9 cellular contexts compared by ENCODE assay signal in the genomic region with DNA sequence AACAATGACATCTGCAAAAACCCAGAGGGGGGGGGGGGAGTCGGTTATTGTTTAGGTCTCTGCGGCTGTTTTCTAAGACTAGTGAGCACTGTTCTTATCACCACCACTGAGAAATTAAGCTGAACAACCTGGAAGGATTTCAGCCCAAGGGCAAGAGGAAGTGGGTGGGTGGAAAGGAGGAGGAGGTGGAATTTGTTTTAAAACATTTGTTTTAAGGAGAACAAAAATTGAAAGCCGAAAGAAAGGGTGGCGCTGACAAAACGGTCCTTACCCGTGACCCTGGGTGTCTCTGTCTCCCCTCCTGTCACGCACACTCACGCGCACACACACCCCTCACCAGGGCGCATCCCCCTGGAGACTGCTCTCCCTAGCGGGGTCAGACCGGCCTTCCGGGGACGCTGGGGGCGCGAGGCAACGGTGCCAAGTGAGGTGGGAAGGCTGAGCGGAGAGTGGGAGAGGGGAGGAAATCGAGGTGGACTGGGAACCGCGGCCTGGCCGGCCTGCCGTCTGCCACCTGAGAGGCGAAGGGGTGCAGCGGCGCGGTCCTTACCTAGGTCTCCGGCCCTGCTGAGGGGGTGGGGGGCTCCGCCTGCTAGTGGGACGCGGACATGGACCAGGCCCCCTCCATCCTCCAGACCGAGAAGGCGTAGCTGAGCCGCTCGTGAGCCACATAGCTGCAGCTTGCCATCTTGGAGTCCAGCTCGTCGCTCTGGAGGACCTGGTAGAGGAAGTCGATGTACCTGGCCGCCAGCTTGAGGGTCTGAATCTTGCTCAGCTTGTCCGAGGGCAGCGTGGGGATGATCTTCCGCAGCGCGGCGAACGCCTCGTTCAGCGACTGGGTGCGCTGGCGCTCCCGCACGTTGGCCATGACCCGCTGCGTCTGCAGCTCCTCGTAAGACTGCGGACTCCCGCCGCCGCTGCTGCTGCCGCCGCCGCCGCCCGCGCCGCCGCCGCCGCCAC. TPM values are rescaled to one million over a fixed set of nuclear protein-coding genes. Genes with fewer than 3 reads are reported as not detected.
A peak's percentile ranks its signal among the peaks of the same experiment; 100 is the strongest.
DNase-seq lines count a peak whose midpoint lies in the region; ATAC-seq and TF ChIP-seq lines count a peak whose summit lies in the region.
"Had no signal": no experiment of that assay in that cellular context is flagged by ENCODE, and none has a peak within 500 bp of the region (broad histone marks: within the 10 kb centered on the region; RNA-seq: fewer than 3 reads in every experiment).

No MANE protein-coding gene starts in this region.

- no peaks in the 10 kb centered on the region for H3K36me3 ChIP-seq in CD4-positive, alpha-beta memory T cell (ENCODE audit: insufficient read depth, low read length)
- no peaks in the 10 kb centered on the region for H3K36me3 ChIP-seq in PC-9 (ENCODE audit: low read depth)

- H4K20me1 ChIP-seq in PC-9 (ENCODE audit: insufficient read depth) = no peaks in the 10 kb centered on the region

- peaks cover 25 to 36% of the 10 kb centered on the region in 2 donors for H3K27me3 Mint-ChIP-seq in CD4-positive, alpha-beta memory T cell
- H3K27me3 Mint-ChIP-seq in nephron progenitor cell (ENCODE audit: low read depth, poor library complexity) = peaks cover 85% of the 10 kb centered on the region

- no peaks in the 10 kb centered on the region for H3K9me3 ChIP-seq in CD4-positive, alpha-beta memory T cell (ENCODE audit: control insufficient read depth in 1 of 2, low read length in 2 of 2)
- H3K9me3 ChIP-seq in PC-9 (ENCODE audit: insufficient read depth, low read depth) = no peaks in the 10 kb centered on the region

- no peaks in the 10 kb centered on the region for H3K9me2 ChIP-seq in PC-9 (ENCODE audit: insufficient read depth)

- CTCF ChIA-PET in CD4-positive, alpha-beta memory T cell (lab: Charles Lee; ENCODE audit: partially characterized antibody) = no interaction called here
- CTCF ChIA-PET in PC-9 (lab: Charles Lee) = interaction anchor here (0.6 to 0.7 kb wide), 3 partner anchors 33 to 916 kb away, joined by 7 to 13 read pairs (median 10); no protein-coding TSS in a partner anchor

- peak overlapping the region; percentile 56 for H3K4me2 ChIP-seq in PC-9

- no peaks in the 10 kb centered on the region for H3K4me1 ChIP-seq in CD4-positive, alpha-beta memory T cell (ENCODE audit: insufficient read depth, low read length)
- no peaks in the 10 kb centered on the region for H3K4me1 ChIP-seq in PC-9 (replicated peaks; ENCODE audit: insufficient read depth)

- H3K9me3 Mint-ChIP-seq in CD4-positive, alpha-beta memory T cell = peaks cover 0 to 15% (median 6%) of the 10 kb centered on the region in 8 donors
- H3K9me3 Mint-ChIP-seq in nephron progenitor cell = no peaks in the 10 kb centered on the region

- intact Hi-C loops in CD4-positive, alpha-beta memory T cell (cut with micrococcal nuclease) = no loop called here
- intact Hi-C loops in PC-9 (cut with micrococcal nuclease; ENCODE audit: unreplicated experiment) = no loop called here

- H3K4me3 ChIP-seq in CD4-positive, alpha-beta memory T cell (ENCODE audit: low read length in 2 of 2) = no peak overlapping the region
- H3K4me3 ChIP-seq in PC-9 = peak overlapping the region; percentile 51
- peak overlapping the region; percentile 72 for H3K4me3 ChIP-seq in epithelial cell of esophagus (ENCODE audit: low read length)

- peak overlapping the region in 5 of 8 donors; percentile 11 to 70 (median 40) for H3K4me3 Mint-ChIP-seq in CD4-positive, alpha-beta memory T cell
- H3K4me3 Mint-ChIP-seq in nephron progenitor cell = peak overlapping the region; percentile 90

- peaks cover 23% of the 10 kb centered on the region for H3K27me3 ChIP-seq in CD4-positive, alpha-beta memory T cell (ENCODE audit: insufficient read depth, low read length)
- H3K27me3 ChIP-seq in PC-9 (ENCODE audit: insufficient read depth, low read depth) = no peaks in the 10 kb centered on the region

- H3K36me3 Mint-ChIP-seq in CD4-positive, alpha-beta memory T cell = no peaks in the 10 kb centered on the region
- peaks cover 10% of the 10 kb centered on the region for H3K36me3 Mint-ChIP-seq in nephron progenitor cell (ENCODE audit: low read depth)

- no peak for ATAC-seq in HG03571 (IDR thresholded peaks at IDR 0.05; ENCODE audit: unreplicated experiment)

- no TSS peak for BruUV-seq in PC-9 (replicated peaks; lab: Mats Ljungman, UMichigan)

- peaks cover 0 to 2% (median under 1%) of the 10 kb centered on the region in 4 donors for H3K4me1 Mint-ChIP-seq in CD4-positive, alpha-beta memory T cell
- peaks cover 69% of the 10 kb centered on the region for H3K4me1 Mint-ChIP-seq in nephron progenitor cell

- no peak for DNase-seq in CD4-positive, alpha-beta memory T cell
- peak; percentile 79 for DNase-seq in H4 (ENCODE audit: low spot score)
- peak; percentile 17 to 24 for DNase-seq in PC-9
- DNase-seq in epithelial cell of esophagus (ENCODE audit: low read depth) = peak; percentile 41
- peak; percentile 42 for DNase-seq in nephron progenitor cell
- DNase-seq in midbrain (lab: John Stamatoyannopoulos, UW) = no peak
- no peak for DNase-seq in NCI-H510A treated with DMSO at 0.1 percent for 48 hours (lab: John Stamatoyannopoulos, UW)

- peak overlapping the region; percentile 70 for H2AFZ ChIP-seq in PC-9

- no peaks in the 10 kb centered on the region for H3K79me2 ChIP-seq in PC-9 (ENCODE audit: low read depth)

- no peak overlapping the region for H3K27ac Mint-ChIP-seq in CD4-positive, alpha-beta memory T cell
- H3K27ac Mint-ChIP-seq in nephron progenitor cell = no peak overlapping the region

- H3F3A ChIP-seq in PC-9 (ENCODE audit: insufficient read depth, low read depth) = no peaks in the 10 kb centered on the region

- TF ChIP-seq CTCF in PC-9 (conservative IDR thresholded peaks at IDR 0.05) (no peak), epithelial cell of esophagus (IDR thresholded peaks at IDR 0.05; ENCODE audit: insufficient read depth, low read depth, low read length, missing control alignments) (no peak), nephron progenitor cell (IDR thresholded peaks at IDR 0.05) (no peak)

- H3K27ac ChIP-seq in CD4-positive, alpha-beta memory T cell (ENCODE audit: low read depth, low read length) = no peak overlapping the region
- no peak overlapping the region for H3K27ac ChIP-seq in PC-9

- POLR2A ChIA-PET in CD4-positive, alpha-beta memory T cell (lab: Charles Lee; ENCODE audit: partially characterized antibody) = no interaction called here
- POLR2A ChIA-PET in PC-9 (lab: Charles Lee; ENCODE audit: unreplicated experiment) = interaction anchor here (0.7 kb wide), 1 partner anchor 38 kb away, joined by 17 read pairs; no protein-coding TSS in a partner anchor

RNA-seq across cellular contexts. Expression of a gene that starts 1.0 kb away (rescaled TPM):
- total RNA-seq in CD4-positive, alpha-beta memory T cell = not detected
- polyA plus RNA-seq in CD4-positive, alpha-beta memory T cell = not detected
- total RNA-seq in H4 (2014; rRNA removed; shearing (Covaris generic)) = 29.1 and 40.1 TPM in 2 replicates
- 1.0 and 2.0 TPM in 2 replicates for total RNA-seq in PC-9 (2021)
- total RNA-seq: mononuclear cell had no signal

RNA-seq across cellular contexts. Expression of a gene that starts 28.8 kb away (rescaled TPM):
- not detected for total RNA-seq in CD4-positive, alpha-beta memory T cell
- not detected for polyA plus RNA-seq in CD4-positive, alpha-beta memory T cell
- total RNA-seq in H4 (2014; rRNA removed; shearing (Covaris generic)) = not detected in 2 replicates
- not detected in 2 replicates for total RNA-seq in PC-9 (2021)
- total RNA-seq: mononuclear cell had no signal

Comparison
In these comparisons a context has a peak if more than half of its experiments do, and no peak if none do; other contexts are left out.
1. DNase-seq: peak in H4 (single experiment), PC-9 (2 of 2), epithelial cell of esophagus (single experiment) and nephron progenitor cell (single experiment); none in CD4-positive, alpha-beta memory T cell (0 of 5), midbrain (single experiment) and NCI-H510A treated with DMSO at 0.1 percent for 48 hours (single experiment).
2. H3K4me3 ChIP-seq: peak in PC-9 (single experiment) and epithelial cell of esophagus (single experiment); none in CD4-positive, alpha-beta memory T cell (0 of 2).
3. RNA of a gene that starts 1.0 kb away (total RNA-seq): 29.1 to 40.1 TPM in H4; 1.0 to 2.0 TPM in PC-9 and not detected in CD4-positive, alpha-beta memory T cell; every median in the first group is over 10 times any median in the second.